1 cellular context compared by ENCODE assay signal in the genomic region with DNA sequence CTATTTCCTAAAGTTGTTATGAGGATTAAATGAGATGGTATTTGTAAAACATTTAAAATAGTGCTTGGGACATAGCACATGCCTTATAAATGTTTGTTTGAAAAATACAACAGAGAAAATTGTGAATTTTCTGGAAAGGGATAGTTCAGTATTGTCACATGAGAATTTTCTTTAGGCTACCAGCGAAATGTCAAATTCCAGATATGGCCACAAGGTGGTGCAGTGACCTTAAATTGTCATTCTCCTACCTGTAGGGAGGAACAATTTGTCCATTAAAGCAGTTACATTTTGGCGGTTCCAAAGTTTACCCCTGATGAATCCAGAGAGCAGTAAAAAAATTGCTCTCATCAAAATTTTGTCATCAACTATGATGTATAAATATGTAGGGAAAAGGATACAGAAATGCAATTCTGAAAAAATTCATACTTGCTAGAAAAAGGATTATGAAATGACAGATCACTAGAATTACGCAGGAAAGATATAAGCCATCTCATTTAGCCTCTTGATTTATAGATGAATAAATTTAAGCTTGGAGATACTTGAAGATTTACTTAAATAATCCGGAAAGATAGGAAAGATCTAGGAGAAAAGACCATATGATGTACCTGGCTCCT.
TF ChIP-seq lines count a peak whose summit lies in the region.

No MANE protein-coding gene starts in this region.

TF ChIP-seq in H1, 55 proteins besides CTCF, POLR2A, EP300 and RAD21:
- TF ChIP-seq, protein P1, sequence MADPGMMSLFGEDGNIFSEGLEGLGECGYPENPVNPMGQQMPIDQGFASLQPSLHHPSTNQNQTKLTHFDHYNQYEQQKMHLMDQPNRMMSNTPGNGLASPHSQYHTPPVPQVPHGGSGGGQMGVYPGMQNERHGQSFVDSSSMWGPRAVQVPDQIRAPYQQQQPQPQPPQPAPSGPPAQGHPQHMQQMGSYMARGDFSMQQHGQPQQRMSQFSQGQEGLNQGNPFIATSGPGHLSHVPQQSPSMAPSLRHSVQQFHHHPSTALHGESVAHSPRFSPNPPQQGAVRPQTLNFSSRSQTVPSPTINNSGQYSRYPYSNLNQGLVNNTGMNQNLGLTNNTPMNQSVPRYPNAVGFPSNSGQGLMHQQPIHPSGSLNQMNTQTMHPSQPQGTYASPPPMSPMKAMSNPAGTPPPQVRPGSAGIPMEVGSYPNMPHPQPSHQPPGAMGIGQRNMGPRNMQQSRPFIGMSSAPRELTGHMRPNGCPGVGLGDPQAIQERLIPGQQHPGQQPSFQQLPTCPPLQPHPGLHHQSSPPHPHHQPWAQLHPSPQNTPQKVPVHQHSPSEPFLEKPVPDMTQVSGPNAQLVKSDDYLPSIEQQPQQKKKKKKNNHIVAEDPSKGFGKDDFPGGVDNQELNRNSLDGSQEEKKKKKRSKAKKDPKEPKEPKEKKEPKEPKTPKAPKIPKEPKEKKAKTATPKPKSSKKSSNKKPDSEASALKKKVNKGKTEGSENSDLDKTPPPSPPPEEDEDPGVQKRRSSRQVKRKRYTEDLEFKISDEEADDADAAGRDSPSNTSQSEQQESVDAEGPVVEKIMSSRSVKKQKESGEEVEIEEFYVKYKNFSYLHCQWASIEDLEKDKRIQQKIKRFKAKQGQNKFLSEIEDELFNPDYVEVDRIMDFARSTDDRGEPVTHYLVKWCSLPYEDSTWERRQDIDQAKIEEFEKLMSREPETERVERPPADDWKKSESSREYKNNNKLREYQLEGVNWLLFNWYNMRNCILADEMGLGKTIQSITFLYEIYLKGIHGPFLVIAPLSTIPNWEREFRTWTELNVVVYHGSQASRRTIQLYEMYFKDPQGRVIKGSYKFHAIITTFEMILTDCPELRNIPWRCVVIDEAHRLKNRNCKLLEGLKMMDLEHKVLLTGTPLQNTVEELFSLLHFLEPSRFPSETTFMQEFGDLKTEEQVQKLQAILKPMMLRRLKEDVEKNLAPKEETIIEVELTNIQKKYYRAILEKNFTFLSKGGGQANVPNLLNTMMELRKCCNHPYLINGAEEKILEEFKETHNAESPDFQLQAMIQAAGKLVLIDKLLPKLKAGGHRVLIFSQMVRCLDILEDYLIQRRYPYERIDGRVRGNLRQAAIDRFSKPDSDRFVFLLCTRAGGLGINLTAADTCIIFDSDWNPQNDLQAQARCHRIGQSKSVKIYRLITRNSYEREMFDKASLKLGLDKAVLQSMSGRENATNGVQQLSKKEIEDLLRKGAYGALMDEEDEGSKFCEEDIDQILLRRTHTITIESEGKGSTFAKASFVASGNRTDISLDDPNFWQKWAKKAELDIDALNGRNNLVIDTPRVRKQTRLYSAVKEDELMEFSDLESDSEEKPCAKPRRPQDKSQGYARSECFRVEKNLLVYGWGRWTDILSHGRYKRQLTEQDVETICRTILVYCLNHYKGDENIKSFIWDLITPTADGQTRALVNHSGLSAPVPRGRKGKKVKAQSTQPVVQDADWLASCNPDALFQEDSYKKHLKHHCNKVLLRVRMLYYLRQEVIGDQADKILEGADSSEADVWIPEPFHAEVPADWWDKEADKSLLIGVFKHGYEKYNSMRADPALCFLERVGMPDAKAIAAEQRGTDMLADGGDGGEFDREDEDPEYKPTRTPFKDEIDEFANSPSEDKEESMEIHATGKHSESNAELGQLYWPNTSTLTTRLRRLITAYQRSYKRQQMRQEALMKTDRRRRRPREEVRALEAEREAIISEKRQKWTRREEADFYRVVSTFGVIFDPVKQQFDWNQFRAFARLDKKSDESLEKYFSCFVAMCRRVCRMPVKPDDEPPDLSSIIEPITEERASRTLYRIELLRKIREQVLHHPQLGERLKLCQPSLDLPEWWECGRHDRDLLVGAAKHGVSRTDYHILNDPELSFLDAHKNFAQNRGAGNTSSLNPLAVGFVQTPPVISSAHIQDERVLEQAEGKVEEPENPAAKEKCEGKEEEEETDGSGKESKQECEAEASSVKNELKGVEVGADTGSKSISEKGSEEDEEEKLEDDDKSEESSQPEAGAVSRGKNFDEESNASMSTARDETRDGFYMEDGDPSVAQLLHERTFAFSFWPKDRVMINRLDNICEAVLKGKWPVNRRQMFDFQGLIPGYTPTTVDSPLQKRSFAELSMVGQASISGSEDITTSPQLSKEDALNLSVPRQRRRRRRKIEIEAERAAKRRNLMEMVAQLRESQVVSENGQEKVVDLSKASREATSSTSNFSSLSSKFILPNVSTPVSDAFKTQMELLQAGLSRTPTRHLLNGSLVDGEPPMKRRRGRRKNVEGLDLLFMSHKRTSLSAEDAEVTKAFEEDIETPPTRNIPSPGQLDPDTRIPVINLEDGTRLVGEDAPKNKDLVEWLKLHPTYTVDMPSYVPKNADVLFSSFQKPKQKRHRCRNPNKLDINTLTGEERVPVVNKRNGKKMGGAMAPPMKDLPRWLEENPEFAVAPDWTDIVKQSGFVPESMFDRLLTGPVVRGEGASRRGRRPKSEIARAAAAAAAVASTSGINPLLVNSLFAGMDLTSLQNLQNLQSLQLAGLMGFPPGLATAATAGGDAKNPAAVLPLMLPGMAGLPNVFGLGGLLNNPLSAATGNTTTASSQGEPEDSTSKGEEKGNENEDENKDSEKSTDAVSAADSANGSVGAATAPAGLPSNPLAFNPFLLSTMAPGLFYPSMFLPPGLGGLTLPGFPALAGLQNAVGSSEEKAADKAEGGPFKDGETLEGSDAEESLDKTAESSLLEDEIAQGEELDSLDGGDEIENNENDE (IDR thresholded peaks at IDR 0.05; ENCODE audit: insufficient replicate concordance, low read length) = no peak
- TF ChIP-seq, protein P2, sequence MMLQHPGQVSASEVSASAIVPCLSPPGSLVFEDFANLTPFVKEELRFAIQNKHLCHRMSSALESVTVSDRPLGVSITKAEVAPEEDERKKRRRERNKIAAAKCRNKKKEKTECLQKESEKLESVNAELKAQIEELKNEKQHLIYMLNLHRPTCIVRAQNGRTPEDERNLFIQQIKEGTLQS (IDR thresholded peaks at IDR 0.05; ENCODE audit: insufficient read depth, low read depth, low read length) = no peak
- TF ChIP-seq CTBP2 (IDR thresholded peaks at IDR 0.05; ENCODE audit: borderline replicate concordance, insufficient read depth, insufficient read length, low read length) = no peak
- TF ChIP-seq CREB1 (IDR thresholded peaks at IDR 0.05) = no peak
- no peak for TF ChIP-seq BACH1 (IDR thresholded peaks at IDR 0.05; ENCODE audit: low read length)
- TF ChIP-seq, protein P3, sequence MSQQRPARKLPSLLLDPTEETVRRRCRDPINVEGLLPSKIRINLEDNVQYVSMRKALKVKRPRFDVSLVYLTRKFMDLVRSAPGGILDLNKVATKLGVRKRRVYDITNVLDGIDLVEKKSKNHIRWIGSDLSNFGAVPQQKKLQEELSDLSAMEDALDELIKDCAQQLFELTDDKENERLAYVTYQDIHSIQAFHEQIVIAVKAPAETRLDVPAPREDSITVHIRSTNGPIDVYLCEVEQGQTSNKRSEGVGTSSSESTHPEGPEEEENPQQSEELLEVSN (IDR thresholded peaks at IDR 0.05) = no peak
- TF ChIP-seq KDM1A (IDR thresholded peaks at IDR 0.05; ENCODE audit: borderline replicate concordance, low read length) = no peak
- no peak for TF ChIP-seq NANOG (IDR thresholded peaks at IDR 0.05; ENCODE audit: insufficient read depth, low read depth, low read length, poor library complexity, severe bottlenecking)
- TF ChIP-seq SRF (IDR thresholded peaks at IDR 0.05; ENCODE audit: low read depth, low read length) = no peak
- no peak for TF ChIP-seq CBX5 (IDR thresholded peaks at IDR 0.05; ENCODE audit: low read depth, low read length)
- no peak for TF ChIP-seq CHD2 (IDR thresholded peaks at IDR 0.05; ENCODE audit: low read length)
- no peak for TF ChIP-seq BCL11A (IDR thresholded peaks at IDR 0.05; ENCODE audit: low read depth in 2 of 2, low read length in 2 of 2)
- TF ChIP-seq, protein P4, sequence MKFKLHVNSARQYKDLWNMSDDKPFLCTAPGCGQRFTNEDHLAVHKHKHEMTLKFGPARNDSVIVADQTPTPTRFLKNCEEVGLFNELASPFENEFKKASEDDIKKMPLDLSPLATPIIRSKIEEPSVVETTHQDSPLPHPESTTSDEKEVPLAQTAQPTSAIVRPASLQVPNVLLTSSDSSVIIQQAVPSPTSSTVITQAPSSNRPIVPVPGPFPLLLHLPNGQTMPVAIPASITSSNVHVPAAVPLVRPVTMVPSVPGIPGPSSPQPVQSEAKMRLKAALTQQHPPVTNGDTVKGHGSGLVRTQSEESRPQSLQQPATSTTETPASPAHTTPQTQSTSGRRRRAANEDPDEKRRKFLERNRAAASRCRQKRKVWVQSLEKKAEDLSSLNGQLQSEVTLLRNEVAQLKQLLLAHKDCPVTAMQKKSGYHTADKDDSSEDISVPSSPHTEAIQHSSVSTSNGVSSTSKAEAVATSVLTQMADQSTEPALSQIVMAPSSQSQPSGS (IDR thresholded peaks at IDR 0.05; ENCODE audit: low read length) = no peak
- TF ChIP-seq ZNF274 (IDR thresholded peaks at IDR 0.05; ENCODE audit: borderline replicate concordance, extremely low read depth, low read length) = no peak
- no peak for TF ChIP-seq TCF12 (IDR thresholded peaks at IDR 0.05; ENCODE audit: low read depth, low read length)
- no peak for TF ChIP-seq NRF1 (IDR thresholded peaks at IDR 0.05; ENCODE audit: low read depth, low read length)
- no peak for TF ChIP-seq POLR2AphosphoS5 (IDR thresholded peaks at IDR 0.05; ENCODE audit: low read depth, low read length)
- TF ChIP-seq SP1 (IDR thresholded peaks at IDR 0.05; ENCODE audit: low read depth, low read length) = no peak
- no peak for TF ChIP-seq POU5F1 (IDR thresholded peaks at IDR 0.05; ENCODE audit: low read depth, low read length)
- no peak for TF ChIP-seq SIX5 (IDR thresholded peaks at IDR 0.05; ENCODE audit: low read depth, low read length)
